ENCODE assay signal across 8 cellular contexts in genomic region chr7:112939589-112940313, GRCh38.
A peak's percentile ranks its signal among the peaks of the same experiment; 100 is the strongest.
DNase-seq lines count a peak whose midpoint lies in the region; ATAC-seq and TF ChIP-seq lines count a peak whose summit lies in the region.

No MANE protein-coding gene starts in this region.

- H3K9me3 Mint-ChIP-seq in T-cell (no peaks in the 10 kb centered on the region), type B pancreatic cell (no peaks in the 10 kb centered on the region)

- peak overlapping the region; percentile 96 for H3K27ac Mint-ChIP-seq in T-cell
- H3K27ac Mint-ChIP-seq in type B pancreatic cell: peak overlapping the region; percentile 96

- intact Hi-C loops in heart right ventricle (cut with DNase I): loop anchor here in 2 of 10 donors (1.0 to 5.0 kb wide), 2 partner anchors 178 to 179 kb away; partner anchors contain the start of gene SMIM30 (in 2 of the 2)

- H3K27me3 Mint-ChIP-seq in T-cell (no peaks in the 10 kb centered on the region), type B pancreatic cell (no peaks in the 10 kb centered on the region)

- no peaks in the 10 kb centered on the region for H3K9me3 ChIP-seq in heart right ventricle

- peak overlapping the region; percentile 69 to 89 (median 86) for H3K27ac ChIP-seq in heart right ventricle

- ATAC-seq in HG02870 (IDR thresholded peaks at IDR 0.05; ENCODE audit: unreplicated experiment) (peak; percentile 96), T-cell (replicated peaks in 1 of 4) (peak; percentile 96 to 98 (median 98)), heart right ventricle (peak; percentile 98 to 99 (median 99))

- H3K36me3 Mint-ChIP-seq in T-cell: peaks cover 6% of the 10 kb centered on the region
- H3K36me3 Mint-ChIP-seq in type B pancreatic cell: peaks cover 7% of the 10 kb centered on the region

- H3K4me3 Mint-ChIP-seq in T-cell (peak overlapping the region; percentile 86 to 95 (median 87)), type B pancreatic cell (peak overlapping the region; percentile 93)

- H3K27me3 ChIP-seq in heart right ventricle: peaks cover 0 to 7% (median 0%) of the 10 kb centered on the region in 7 donors

- DNase-seq in GM13977 (ENCODE audit: low spot score) (peak; percentile 95), NCI-H146 (lab: John Stamatoyannopoulos, UW) (peak; percentile 99), T-cell (peak; percentile 98 to 100 (median 99)), amniotic stem cell (lab: John Stamatoyannopoulos, UW) (peak; percentile 99), heart right ventricle (peak; percentile 99), pons (ENCODE audit: low spot score) (peak; percentile 100), type B pancreatic cell (ENCODE audit: extremely low spot score, unreplicated experiment) (peak; percentile 99)

- peaks cover 46 to 51% (median 48%) of the 10 kb centered on the region in 3 donors for H3K4me1 Mint-ChIP-seq in T-cell
- H3K4me1 Mint-ChIP-seq in type B pancreatic cell (ENCODE audit: unreplicated experiment): peaks cover 21% of the 10 kb centered on the region

- 0 to 1% methylated on average over 52 to 53 of the region's 53 CpGs for WGBS in heart right ventricle, 2 donors

- H3K36me3 ChIP-seq in heart right ventricle: no peaks in the 10 kb centered on the region

- CTCF ChIA-PET in T-cell (lab: Charles Lee): interaction anchor here in 1 of 2 donors (0.9 to 1.4 kb wide), 4 partner anchors 9 to 489 kb away, joined by 3 to 10 read pairs (median 4); partner anchors contain the start of genes GPR85 and IFRD1

- peaks cover 0 to 45% (median 32%) of the 10 kb centered on the region in 9 donors for H3K4me1 ChIP-seq in heart right ventricle

- POLR2A ChIA-PET in T-cell (lab: Charles Lee): interaction anchor here (1.0 to 1.5 kb wide), 3 partner anchors 180 to 491 kb away, joined by 3 to 10 read pairs (median 4); partner anchors contain the start of gene IFRD1 (in 1 of the 2)

- no peak for TF ChIP-seq CTCF in GM13977 (IDR thresholded peaks at IDR 0.05; ENCODE audit: extremely low read depth, insufficient read depth, missing control alignments)
- peak in 1 of 9 donors; percentile 12 for TF ChIP-seq CTCF in heart right ventricle (IDR thresholded peaks at IDR 0.05)
- no peak for TF ChIP-seq CTCF in type B pancreatic cell (conservative IDR thresholded peaks at IDR 0.05)

- in situ Hi-C loops in GM13977 (cut with MboI; ENCODE audit: low pct_unique_long_range_greater_than_20kb, low sequenced_read_pairs, unreplicated experiment): no loop called here

- H3K4me3 ChIP-seq in heart right ventricle: peak overlapping the region; percentile 71 to 91 (median 86)

Comparison
In these comparisons a context has a peak if more than half of its experiments do, and no peak if none do; other contexts are left out.
1. Peak in every context shown above with its lines: DNase-seq, ATAC-seq, H3K4me3 ChIP-seq and H3K27ac ChIP-seq.